35 cellular contexts compared by ENCODE assay signal in the genomic region with DNA sequence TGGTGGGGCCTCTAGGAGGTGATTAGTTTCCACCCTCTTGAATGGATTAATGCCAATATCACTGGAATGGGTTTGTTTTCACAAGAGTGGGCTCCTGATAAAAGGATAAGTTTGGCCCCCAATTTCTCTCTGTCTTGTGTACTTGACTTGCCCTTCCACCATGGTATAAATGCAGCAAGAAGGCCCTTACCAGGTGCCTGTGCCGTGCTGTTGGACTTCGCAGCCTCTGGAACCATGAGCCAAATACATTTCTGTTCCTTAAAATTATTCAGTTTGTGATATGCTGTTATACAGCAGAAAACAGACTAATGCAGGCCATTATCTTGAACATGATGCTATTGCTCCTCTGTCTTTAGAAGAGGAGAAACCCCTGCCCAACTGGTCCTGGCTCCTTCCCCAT. TPM values are rescaled to one million over a fixed set of nuclear protein-coding genes. Genes with fewer than 3 reads are reported as not detected.
DNase-seq lines count a peak whose midpoint lies in the region; ATAC-seq, FAIRE-seq and TF ChIP-seq lines count a peak whose summit lies in the region.
"Had no signal": no experiment of that assay in that cellular context is flagged by ENCODE, and none has a peak within 500 bp of the region (broad histone marks: within the 10 kb centered on the region; RNA-seq: fewer than 3 reads in every experiment).

No MANE protein-coding gene starts in this region.

- H3K36me3 ChIP-seq in HepG2 (replicated peaks in 1 of 2; ENCODE audit: control insufficient read depth in 1 of 2, insufficient read depth in 2 of 2, low read length in 2 of 2), result no peaks in the 10 kb centered on the region
- no peaks in the 10 kb centered on the region for H3K36me3 ChIP-seq in right lobe of liver
- H3K36me3 ChIP-seq in K562 (ENCODE audit: control insufficient read depth, insufficient read depth, low read length), result no peaks in the 10 kb centered on the region
- no peaks in the 10 kb centered on the region for H3K36me3 ChIP-seq in Peyer's patch
- H3K36me3 ChIP-seq: BE2C; BLaER1; BLaER1 treated with 17β-estradiol and CSF1 and Interleukin-3, amounts not matched to agents 10 nM and 100 nM had no signal

- H3K79me2 ChIP-seq in HepG2 (ENCODE audit: insufficient read depth, low read length), result no peaks in the 10 kb centered on the region
- H3K79me2 ChIP-seq in K562 (ENCODE audit: control insufficient read depth, insufficient read depth, low read length), result no peaks in the 10 kb centered on the region

- in situ Hi-C loops in HepG2 (cut with HindIII; ENCODE audit: extremely low pct_ligation_motif_present, low pct_unique_long_range_greater_than_20kb) (no loop called here), K562 (cut with MboI) (no loop called here)

- peaks cover 5 to 30% of the 10 kb centered on the region in 2 experiments; a peak in 4 of 5 replicates for H3K27me3 ChIP-seq in HepG2 (ENCODE audit: control insufficient read depth in 1 of 2, insufficient read depth in 2 of 2, low read length in 2 of 2)
- no peaks in the 10 kb centered on the region for H3K27me3 ChIP-seq in right lobe of liver
- H3K27me3 ChIP-seq in K562 (ENCODE audit: control insufficient read depth in 2 of 2, insufficient read depth in 2 of 2, low read length in 2 of 2), result peaks cover 24 to 32% of the 10 kb centered on the region in 2 experiments; a peak in 4 of 5 replicates
- no peaks in the 10 kb centered on the region for H3K27me3 ChIP-seq in Peyer's patch
- H3K27me3 ChIP-seq: BLaER1; BLaER1 treated with 17β-estradiol and CSF1 and Interleukin-3, amounts not matched to agents 10 nM and 100 nM had no signal

- TF ChIP-seq POLR2A in HepG2 (IDR thresholded peaks at IDR 0.05; ENCODE audit: insufficient read depth in 1 of 2, low read depth in 2 of 2, low read length in 2 of 2) (no peak), right lobe of liver (IDR thresholded peaks at IDR 0.05) (no peak), K562 (conservative IDR thresholded peaks at IDR 0.05) (no peak), Peyer's patch (IDR thresholded peaks at IDR 0.05) (no peak)

- CTCF ChIA-PET in HepG2 (lab: Yijun Ruan, JAX; ENCODE audit: low intra/inter-chr PET ratio, low total read pairs), result no interaction called here
- CTCF ChIA-PET in K562 (lab: Yijun Ruan, JAX; ENCODE audit: low intra/inter-chr PET ratio), result no interaction called here

- H3K36me3 Mint-ChIP-seq in activated naive CD4-positive, alpha-beta T cell treated with anti-CD3 and anti-CD28 coated beads, Interleukin-2, amount 50 U/mL, for 24 hours, result no peaks in the 10 kb centered on the region
- H3K36me3 Mint-ChIP-seq: CD14-positive monocyte; CD4-positive, alpha-beta memory T cell; CD4-positive, CD25-positive, alpha-beta regulatory T cell; CD8-positive, alpha-beta memory T cell; CD8-positive, alpha-beta T cell had no signal

- WGBS in HepG2 (ENCODE audit: low lambda C conversion rate), result 21% methylated on average over 2 of the region's 2 CpGs
- 100% methylated on average over 2 of the region's 2 CpGs for WGBS in right lobe of liver (ENCODE audit: insufficient coverage, low coverage, low lambda C conversion rate, missing lambda C conversion rate)
- WGBS in K562 (ENCODE audit: insufficient coverage, low coverage, missing lambda C conversion rate), result 0% methylated on average over 2 of the region's 2 CpGs

- H3K4me3 ChIP-seq in HepG2 (replicated peaks in 1 of 3; ENCODE audit: insufficient read depth in 1 of 3, low read depth in 2 of 3, low read length in 3 of 3) (no peak overlapping the region), right lobe of liver (no peak overlapping the region), K562 (no peak overlapping the region), Peyer's patch (no peak overlapping the region)
- H3K4me3 ChIP-seq: A549; BLaER1; BLaER1 treated with 17β-estradiol and CSF1 and Interleukin-3, amounts not matched to agents 10 nM and 100 nM had no signal

- no peak overlapping the region for H3K27ac ChIP-seq in HepG2 (ENCODE audit: extremely low read length, insufficient read depth, low read length)
- H3K27ac ChIP-seq in right lobe of liver, result no peak overlapping the region
- H3K27ac ChIP-seq in K562 (ENCODE audit: extremely low read depth, low read depth, low read length), result no peak overlapping the region
- H3K27ac ChIP-seq in Peyer's patch, result no peak overlapping the region
- H3K27ac ChIP-seq: 22Rv1; A549; BLaER1; BLaER1 treated with 17β-estradiol and CSF1 and Interleukin-3, amounts not matched to agents 10 nM and 100 nM; C4-2B had no signal

- no peak for ATAC-seq in HepG2
- ATAC-seq in right lobe of liver, result no peak
- no peak for ATAC-seq in K562
- ATAC-seq: A549; CD8-positive, alpha-beta T cell had no signal

- H3K9ac ChIP-seq in HepG2 (ENCODE audit: insufficient read depth, low read depth, low read length) (no peak overlapping the region), K562 (ENCODE audit: insufficient read depth in 1 of 2, low read depth in 2 of 2, low read length in 2 of 2) (no peak overlapping the region)
- H3K9ac ChIP-seq: BLaER1; BLaER1 treated with 17β-estradiol and CSF1 and Interleukin-3, amounts not matched to agents 10 nM and 100 nM had no signal

- H3K4me2 ChIP-seq in HepG2 (ENCODE audit: low read depth, low read length) (no peak overlapping the region), K562 (ENCODE audit: insufficient read depth, low read length) (no peak overlapping the region)
- H3K4me2 ChIP-seq: A549; BLaER1; BLaER1 treated with 17β-estradiol and CSF1 and Interleukin-3, amounts not matched to agents 10 nM and 100 nM had no signal

- H2AFZ ChIP-seq in HepG2 (ENCODE audit: low read length) (no peak overlapping the region), K562 (ENCODE audit: low read depth, low read length) (no peak overlapping the region)

- TF ChIP-seq CTCF in HepG2 (CRISPR knock-in tag; IDR thresholded peaks at IDR 0.05) (no peak), right lobe of liver (IDR thresholded peaks at IDR 0.05) (no peak), K562 (IDR thresholded peaks at IDR 0.05 in 2 of 3, conservative IDR thresholded peaks at IDR 0.05 in 1 of 3; ENCODE audit: insufficient read depth in 2 of 3, low read depth in 1 of 3, low read length in 3 of 3) (no peak), Peyer's patch (IDR thresholded peaks at IDR 0.05) (no peak)

- POLR2A ChIA-PET in HepG2 (lab: Yijun Ruan, JAX) (no interaction called here), K562 (lab: Yijun Ruan, JAX) (interaction anchor here (0.7 kb wide), 1 partner anchor 14 kb away, joined by 3 read pairs; no protein-coding TSS in a partner anchor)

- H3K4me1 Mint-ChIP-seq in activated naive CD4-positive, alpha-beta T cell treated with anti-CD3 and anti-CD28 coated beads, Interleukin-2, amount 50 U/mL, for 24 hours, result no peaks in the 10 kb centered on the region
- H3K4me1 Mint-ChIP-seq: B cell; CD14-positive monocyte; CD4-positive, alpha-beta memory T cell; CD4-positive, CD25-positive, alpha-beta regulatory T cell; CD8-positive, alpha-beta memory T cell had no signal

- H3K9me1 ChIP-seq in K562 (ENCODE audit: control insufficient read depth, insufficient read depth, low read length), result no peaks in the 10 kb centered on the region

- H3K27ac Mint-ChIP-seq in activated naive CD4-positive, alpha-beta T cell treated with anti-CD3 and anti-CD28 coated beads, Interleukin-2, amount 50 U/mL, for 24 hours, result peak overlapping the region; percentile 88
- H3K27ac Mint-ChIP-seq: B cell; CD14-positive monocyte; CD4-positive, alpha-beta memory T cell; CD4-positive, alpha-beta T cell; CD4-positive, CD25-positive, alpha-beta regulatory T cell; CD8-positive, alpha-beta memory T cell; CD8-positive, alpha-beta T cell had no signal

- no peak overlapping the region for H3K4me3 Mint-ChIP-seq in activated naive CD4-positive, alpha-beta T cell treated with anti-CD3 and anti-CD28 coated beads, Interleukin-2, amount 50 U/mL, for 24 hours
- H3K4me3 Mint-ChIP-seq: B cell; CD14-positive monocyte; CD4-positive, alpha-beta T cell; CD4-positive, CD25-positive, alpha-beta regulatory T cell; CD8-positive, alpha-beta memory T cell; CD8-positive, alpha-beta T cell had no signal

- H3K9me3 Mint-ChIP-seq in activated naive CD4-positive, alpha-beta T cell treated with anti-CD3 and anti-CD28 coated beads, Interleukin-2, amount 50 U/mL, for 24 hours, result no peaks in the 10 kb centered on the region
- H3K9me3 Mint-ChIP-seq: CD4-positive, alpha-beta T cell had no signal

- intact Hi-C loops in HepG2 (cut with micrococcal nuclease; ENCODE audit: unreplicated experiment) (no loop called here), right lobe of liver (cut with DNase I) (no loop called here), K562 (cut with micrococcal nuclease) (no loop called here)

- no peak for DNase-seq in activated naive CD4-positive, alpha-beta T cell (lab: John Stamatoyannopoulos, UW)
- no peak for DNase-seq in HepG2 (ENCODE audit: low spot score)
- no peak for DNase-seq in right lobe of liver
- DNase-seq in K562 (ENCODE audit: extremely low read depth in 1 of 4, low spot score in 3 of 4), result no peak
- DNase-seq in Peyer's patch, result no peak
- DNase-seq: 8988T; ACHN; AML-193; BE2C; C1 segment of cervical spinal cord; Caco-2; Calu3; CD4-positive, alpha-beta memory T cell; CD4-positive, alpha-beta T cell; CD4-positive, CD25-positive, alpha-beta regulatory T cell; CD8-positive, alpha-beta memory T cell; CD8-positive, alpha-beta T cell; COR-L47; DMS 273 treated with DMSO at 0.1 percent for 48 hours; DMS153; DMS53; DMS79; DMS79 treated with DMSO at 0.1 percent for 48 hours; DND-41; EL had no signal

- BruUV-seq in HepG2 (replicated peaks; lab: Mats Ljungman, UMichigan), result no TSS peak
- BruUV-seq in K562 (replicated peaks; lab: Mats Ljungman, UMichigan), result no TSS peak

- TF ChIP-seq EP300 in HepG2 (IDR thresholded peaks at IDR 0.05; ENCODE audit: low read depth in 2 of 2, low read length in 2 of 2), result no peak
- no peak for TF ChIP-seq EP300 in HepG2 (CRISPR knock-in tag; IDR thresholded peaks at IDR 0.05; ENCODE audit: borderline replicate concordance)
- no peak for TF ChIP-seq EP300 in K562 (IDR thresholded peaks at IDR 0.05; ENCODE audit: low read length)

- H3K9me3 ChIP-seq in HepG2 (ENCODE audit: low read length), result no peaks in the 10 kb centered on the region
- no peaks in the 10 kb centered on the region for H3K9me3 ChIP-seq in right lobe of liver
- no peaks in the 10 kb centered on the region for H3K9me3 ChIP-seq in K562 (replicated peaks; ENCODE audit: control insufficient read depth, insufficient read depth, low read depth, low read length)
- H3K9me3 ChIP-seq in Peyer's patch, result no peaks in the 10 kb centered on the region
- H3K9me3 ChIP-seq: BE2C, Caco-2 had no signal

- H3K27me3 Mint-ChIP-seq in activated naive CD4-positive, alpha-beta T cell treated with anti-CD3 and anti-CD28 coated beads, Interleukin-2, amount 50 U/mL, for 24 hours, result peaks cover 3% of the 10 kb centered on the region

- H3K4me1 ChIP-seq in HepG2 (ENCODE audit: insufficient read depth, low read length), result peaks cover 7% of the 10 kb centered on the region; the same call in 1 of the 2 replicates
- H3K4me1 ChIP-seq in right lobe of liver, result no peaks in the 10 kb centered on the region
- 0 out of 5 replicates have a peak, but pooled peaks cover 0 to 5% of the 10 kb centered on the region in 2 experiments for H3K4me1 ChIP-seq in K562 (replicated peaks in 1 of 2; ENCODE audit: control insufficient read depth in 2 of 2, insufficient read depth in 2 of 2, low read length in 2 of 2)
- H3K4me1 ChIP-seq in Peyer's patch, result no peaks in the 10 kb centered on the region
- H3K4me1 ChIP-seq: A549; BE2C; BLaER1; BLaER1 treated with 17β-estradiol and CSF1 and Interleukin-3, amounts not matched to agents 10 nM and 100 nM; Caco-2 had no signal

- no peak for FAIRE-seq in HepG2 (lab: Jason Lieb, UNC)
- no peak for FAIRE-seq in K562 (lab: Jason Lieb, UNC)
- FAIRE-seq: A204.1, A549, D721Med had no signal

- H4K20me1 ChIP-seq in HepG2 (ENCODE audit: insufficient read depth, low read length) (no peaks in the 10 kb centered on the region), K562 (replicated peaks; ENCODE audit: control insufficient read depth, insufficient read depth, low read length) (no peaks in the 10 kb centered on the region)
- H4K20me1 ChIP-seq: BLaER1; BLaER1 treated with 17β-estradiol and CSF1 and Interleukin-3, amounts not matched to agents 10 nM and 100 nM had no signal

- TF ChIP-seq RAD21 in HepG2 (CRISPR knock-in tag; IDR thresholded peaks at IDR 0.05), result no peak
- no peak for TF ChIP-seq RAD21 in K562 (CRISPR knock-in tag; conservative IDR thresholded peaks at IDR 0.05 in 1 of 2, IDR thresholded peaks at IDR 0.05 in 1 of 2)

RNA-seq across cellular contexts. Expression of gene BRD3, which starts 17.8 kb away (rescaled TPM):
- 5.9 and 11.2 TPM in 2 replicates for total RNA-seq in HepG2 (2016; rRNA removed; fragmentation: Illumina TruSeq; extraction: Trizol)
- total RNA-seq in HepG2 (2016; cell fraction: cytosol; rRNA removed; fragmentation: Illumina TruSeq; extraction: Trizol; ENCODE audit: low read depth), result 1.2 TPM in 2 replicates
- 7.7 and 8.4 TPM in 2 replicates for total RNA-seq in HepG2 (2016; cell fraction: insoluble cytoplasmic fraction; rRNA removed; fragmentation: Illumina TruSeq; extraction: Trizol)
- total RNA-seq in HepG2 (2016; cell fraction: membrane; rRNA removed; fragmentation: Illumina TruSeq; extraction: Trizol), result 4.3 and 4.8 TPM in 2 replicates
- 8.6 and 9.0 TPM in 2 replicates for total RNA-seq in HepG2 (2016; cell fraction: nucleus; rRNA removed; fragmentation: Illumina TruSeq; extraction: Trizol)
- polyA plus RNA-seq in HepG2 (2011; rRNA removed), result 12.8 and 12.9 TPM in 2 replicates
- polyA plus RNA-seq in HepG2 (2011; cell fraction: cytosol; rRNA removed), result 7.3 and 8.3 TPM in 2 replicates
- polyA plus RNA-seq in HepG2 (2011; cell fraction: nucleus; rRNA removed), result 33.7 and 42.3 TPM in 2 replicates
- polyA plus RNA-seq in HepG2 (2012), result 22.7 and 27.4 TPM in 2 replicates
- polyA plus RNA-seq in HepG2 (2016; cell fraction: cytosol; fragmentation: Illumina TruSeq; extraction: Trizol; ENCODE audit: low read depth), result 1.8 and 2.3 TPM in 2 replicates
- polyA plus RNA-seq in HepG2 (2016; cell fraction: insoluble cytoplasmic fraction; fragmentation: Illumina TruSeq; extraction: Trizol; ENCODE audit: low read depth), result 12.6 and 17.1 TPM in 2 replicates
- polyA plus RNA-seq in HepG2 (2016; cell fraction: membrane; fragmentation: Illumina TruSeq; extraction: Trizol; ENCODE audit: low read depth), result 4.3 and 4.6 TPM in 2 replicates
- polyA plus RNA-seq in HepG2 (2016; cell fraction: nucleus; fragmentation: Illumina TruSeq; extraction: Trizol; ENCODE audit: insufficient read depth, low read depth), result 21.2 and 21.4 TPM in 2 replicates
- 15.0 and 25.5 TPM in 2 replicates for polyA minus RNA-seq in HepG2 (2011; rRNA and poly(A)+ RNA removed; ENCODE audit: low replicate concordance)
- polyA minus RNA-seq in HepG2 (2011; cell fraction: cytosol; rRNA and poly(A)+ RNA removed), result 23.5 and 27.0 TPM in 2 replicates
- 13.3 and 16.8 TPM in 2 replicates for polyA minus RNA-seq in HepG2 (2011; cell fraction: nucleus; rRNA and poly(A)+ RNA removed)
- total RNA-seq in right lobe of liver, result 10 to 100 TPM; 10.7 to 25.4 (median 21.1) TPM
- total RNA-seq in K562 (2011; cell fraction: chromatin; rRNA removed; ENCODE audit: low replicate concordance), result 18.5 and 32.2 TPM in 2 replicates
- 19.6 and 19.7 TPM in 2 replicates for total RNA-seq in K562 (2011; cell fraction: nucleolus; rRNA removed)
- total RNA-seq in K562 (2011; cell fraction: nucleoplasm; rRNA removed), result 11.3 and 13.2 TPM in 2 replicates
- total RNA-seq in K562 (2014; rRNA removed), result 10.9 and 13.4 TPM in 2 replicates
- total RNA-seq in K562 (2014; rRNA removed; fragmentation: Illumina TruSeq; extraction: Trizol), result 2.8 and 3.5 TPM in 2 replicates
- 4.2 and 5.9 TPM in 2 replicates for total RNA-seq in K562 (2015; rRNA removed; fragmentation: Illumina TruSeq; extraction: Trizol)
- 37.1 and 38.1 TPM in 2 replicates for total RNA-seq in K562 (2021)
- 4.0 and 4.9 TPM in 2 replicates for polyA plus RNA-seq in K562 (2011; rRNA removed)
- polyA plus RNA-seq in K562 (2011; cell fraction: cytosol; rRNA removed), result 3.6 and 8.4 TPM in 2 replicates
- polyA plus RNA-seq in K562 (2011; cell fraction: nucleus; rRNA removed), result 9.8 and 12.8 TPM in 2 replicates
- 13.7 and 16.2 TPM in 2 replicates for polyA plus RNA-seq in K562 (2012)
- 7.1 and 11.4 TPM in 2 replicates for polyA plus RNA-seq in K562 (2014; fragmentation: Illumina TruSeq; extraction: Trizol)
- polyA plus RNA-seq in K562 (2014; fragmentation: Nextera tagmentation; extraction: Ambion mirVana), result 1 to 10 TPM in 1 of 2 experiments, under 1 TPM in 1; 0.82 to 3.1 TPM
- polyA plus RNA-seq in K562 (2014; rRNA removed), result 8.5 and 8.8 TPM in 2 replicates
- polyA minus RNA-seq in K562 (2011; rRNA and poly(A)+ RNA removed), result 5.2 and 5.5 TPM in 2 replicates
- polyA minus RNA-seq in K562 (2011; cell fraction: cytosol; rRNA and poly(A)+ RNA removed), result 22.5 and 23.8 TPM in 2 replicates
- polyA minus RNA-seq in K562 (2011; cell fraction: nucleus; rRNA and poly(A)+ RNA removed), result 8.8 and 10.9 TPM in 2 replicates
- 10 to 100 TPM; 16.3 to 57.8 (median 35.0) TPM for total RNA-seq in Peyer's patch

RNA-seq across cellular contexts. Expression of gene WDR5, which starts 50.2 kb away (rescaled TPM):
- total RNA-seq in HepG2 (2016; rRNA removed; fragmentation: Illumina TruSeq; extraction: Trizol) (31.6 and 34.3 TPM in 2 replicates), right lobe of liver (10 to 100 TPM; 16.6 to 24.0 (median 19.9) TPM), K562 (2014; rRNA removed) (34.6 and 50.0 TPM in 2 replicates), K562 (2014; rRNA removed; fragmentation: Illumina TruSeq; extraction: Trizol) (33.4 and 37.0 TPM in 2 replicates), K562 (2015; rRNA removed; fragmentation: Illumina TruSeq; extraction: Trizol) (43.5 and 43.7 TPM in 2 replicates), K562 (2021) (55.8 and 56.8 TPM in 2 replicates), Peyer's patch (10 to 100 TPM; 21.4 to 34.7 (median 24.2) TPM)
- 25.8 and 28.6 TPM in 2 replicates for total RNA-seq in HepG2 (2016; cell fraction: cytosol; rRNA removed; fragmentation: Illumina TruSeq; extraction: Trizol; ENCODE audit: low read depth)
- 24.3 and 33.8 TPM in 2 replicates for total RNA-seq in HepG2 (2016; cell fraction: insoluble cytoplasmic fraction; rRNA removed; fragmentation: Illumina TruSeq; extraction: Trizol)
- total RNA-seq in HepG2 (2016; cell fraction: membrane; rRNA removed; fragmentation: Illumina TruSeq; extraction: Trizol), result 46.4 and 51.5 TPM in 2 replicates
- total RNA-seq in HepG2 (2016; cell fraction: nucleus; rRNA removed; fragmentation: Illumina TruSeq; extraction: Trizol), result 25.3 and 27.9 TPM in 2 replicates
- polyA plus RNA-seq in HepG2 (2011; rRNA removed) (34.3 and 39.8 TPM in 2 replicates), K562 (2011; rRNA removed) (33.8 and 38.6 TPM in 2 replicates), K562 (2014; fragmentation: Illumina TruSeq; extraction: Trizol) (56.3 and 59.8 TPM in 2 replicates), K562 (2014; fragmentation: Nextera tagmentation; extraction: Ambion mirVana) (1 to 10 TPM; 3.0 TPM), K562 (2014; rRNA removed) (42.1 and 49.3 TPM in 2 replicates)
- 37.7 and 41.2 TPM in 2 replicates for polyA plus RNA-seq in HepG2 (2011; cell fraction: cytosol; rRNA removed)
- polyA plus RNA-seq in HepG2 (2011; cell fraction: nucleus; rRNA removed), result 91.6 and 97.0 TPM in 2 replicates
- polyA plus RNA-seq in HepG2 (2012), result 39.5 and 43.5 TPM in 2 replicates
- 48.0 and 58.0 TPM in 2 replicates for polyA plus RNA-seq in HepG2 (2016; cell fraction: cytosol; fragmentation: Illumina TruSeq; extraction: Trizol; ENCODE audit: low read depth)
- 39.5 and 47.9 TPM in 2 replicates for polyA plus RNA-seq in HepG2 (2016; cell fraction: insoluble cytoplasmic fraction; fragmentation: Illumina TruSeq; extraction: Trizol; ENCODE audit: low read depth)
- polyA plus RNA-seq in HepG2 (2016; cell fraction: membrane; fragmentation: Illumina TruSeq; extraction: Trizol; ENCODE audit: low read depth), result 63.7 TPM in 2 replicates
- 58.1 and 61.1 TPM in 2 replicates for polyA plus RNA-seq in HepG2 (2016; cell fraction: nucleus; fragmentation: Illumina TruSeq; extraction: Trizol; ENCODE audit: insufficient read depth, low read depth)
- polyA minus RNA-seq in HepG2 (2011; rRNA and poly(A)+ RNA removed; ENCODE audit: low replicate concordance), result 23.7 and 57.9 TPM in 2 replicates
- polyA minus RNA-seq in HepG2 (2011; cell fraction: cytosol; rRNA and poly(A)+ RNA removed), result 18.7 and 21.8 TPM in 2 replicates
- polyA minus RNA-seq in HepG2 (2011; cell fraction: nucleus; rRNA and poly(A)+ RNA removed), result 35.8 and 44.5 TPM in 2 replicates
- total RNA-seq in K562 (2011; cell fraction: chromatin; rRNA removed; ENCODE audit: low replicate concordance), result 30.3 and 49.8 TPM in 2 replicates
- total RNA-seq in K562 (2011; cell fraction: nucleolus; rRNA removed), result 28.3 and 32.7 TPM in 2 replicates
- total RNA-seq in K562 (2011; cell fraction: nucleoplasm; rRNA removed), result 25.4 and 26.2 TPM in 2 replicates
- 39.4 and 44.2 TPM in 2 replicates for polyA plus RNA-seq in K562 (2011; cell fraction: cytosol; rRNA removed)
- 63.7 and 79.3 TPM in 2 replicates for polyA plus RNA-seq in K562 (2011; cell fraction: nucleus; rRNA removed)
- 34.4 and 45.7 TPM in 2 replicates for polyA plus RNA-seq in K562 (2012)
- polyA minus RNA-seq in K562 (2011; rRNA and poly(A)+ RNA removed), result 18.7 and 22.5 TPM in 2 replicates
- 25.8 and 27.6 TPM in 2 replicates for polyA minus RNA-seq in K562 (2011; cell fraction: cytosol; rRNA and poly(A)+ RNA removed)
- 16.7 and 22.0 TPM in 2 replicates for polyA minus RNA-seq in K562 (2011; cell fraction: nucleus; rRNA and poly(A)+ RNA removed)
